In genomic region chr10:94011296-94011695, GRCh38 we compare ENCODE assay signal across 29 cellular contexts. TPM values are rescaled to one million over a fixed set of nuclear protein-coding genes. Genes with fewer than 3 reads are reported as not detected.
"Had no signal": no experiment of that assay in that cellular context is flagged by ENCODE, and none has a peak within 500 bp of the region (broad histone marks: within the 10 kb centered on the region; RNA-seq: fewer than 3 reads in every experiment).

No MANE protein-coding gene starts in this region.

- H3K27me3 ChIP-seq: adrenal gland, body of pancreas, heart left ventricle had no signal

- H3K9me3 ChIP-seq: adrenal gland, body of pancreas, heart left ventricle had no signal

- H3K36me3 ChIP-seq: adrenal gland, heart left ventricle had no signal

- DNase-seq: activated CD4-positive, alpha-beta memory T cell treated with anti-CD3 and anti-CD28 coated beads for 36 hours; activated CD4-positive, alpha-beta T cell treated with anti-CD3 and anti-CD28 coated beads for 36 hours; activated CD4-positive, alpha-beta T cell treated with anti-CD3 and anti-CD28 coated beads, Interleukin-2, amount 10 ng/mL, durations not matched to agents 24 days and 14 days; activated CD4-positive, CD25-positive, alpha-beta regulatory T cell; activated CD4-positive, CD25-positive, alpha-beta regulatory T cell treated with anti-CD3 and anti-CD28 coated beads, Interleukin-2, amount 50 U/mL, for 72 hours; activated CD8-positive, alpha-beta memory T cell treated with anti-CD3 and anti-CD28 coated beads, Interleukin-2, amount 10 ng/mL, durations not matched to agents 7 days and 5 days; activated CD8-positive, alpha-beta memory T cell treated with anti-CD3 and anti-CD28 coated beads, Interleukin-2, amount 50 U/mL, for 4 hours; activated CD8-positive, alpha-beta T cell treated with anti-CD3 and anti-CD28 coated beads, Interleukin-2, amount 10 ng/mL, durations not matched to agents 7 days and 5 days; activated effector memory CD4-positive, alpha-beta T cell treated with anti-CD3 and anti-CD28 coated beads, Interleukin-2, amount 50 U/mL, for 16 hours; activated naive CD4-positive, alpha-beta T cell treated with anti-CD3 and anti-CD28 coated beads for 36 hours; activated naive CD8-positive, alpha-beta T cell treated with anti-CD3 and anti-CD28 coated beads for 36 hours; activated naive CD8-positive, alpha-beta T cell treated with anti-CD3 and anti-CD28 coated beads, Interleukin-2, amount 50 U/mL, for 24 hours; activated T-cell treated with anti-CD3 and anti-CD28 coated beads, Interleukin-2, amount 50 U/mL, for 1 hour; activated T-cell treated with anti-CD3 and anti-CD28 coated beads, Interleukin-2, amount 50 U/mL, for 48 hours; adrenal gland; amygdala; aorta; body of pancreas; dorsolateral prefrontal cortex; effector memory CD4-positive, alpha-beta T cell; endodermal cell; foreskin fibroblast; glutamatergic neuron; heart left ventricle; T-helper 2 cell had no signal

- ATAC-seq: activated CD4-positive, alpha-beta T cell treated with anti-CD3 and anti-CD28 coated beads for 36 hours; activated CD8-positive, alpha-beta memory T cell treated with anti-CD3 and anti-CD28 coated beads, Interleukin-2, amount 10 ng/mL, durations not matched to agents 7 days and 5 days; activated CD8-positive, alpha-beta T cell treated with anti-CD3 and anti-CD28 coated beads, Interleukin-2, amount 10 ng/mL, durations not matched to agents 7 days and 5 days; activated naive CD8-positive, alpha-beta T cell treated with anti-CD3 and anti-CD28 coated beads, Interleukin-2, amount 50 U/mL, for 24 hours; body of pancreas; esophagus mucosa; heart left ventricle had no signal

- H3K4me1 ChIP-seq: adrenal gland had no signal

- H3K4me3 ChIP-seq: adrenal gland, body of pancreas, coronary artery, dorsolateral prefrontal cortex, heart left ventricle had no signal

- H3K27ac ChIP-seq: adrenal gland, body of pancreas, coronary artery, dorsolateral prefrontal cortex, heart left ventricle had no signal

- FAIRE-seq: frontal cortex had no signal

RNA-seq across cellular contexts. Expression of gene PLCE1, which starts 17.6 kb away (rescaled TPM):
- total RNA-seq: activated CD4-positive, alpha-beta T cell treated with anti-CD3 and anti-CD28 coated beads, Interleukin-2, amount 10 ng/mL, durations not matched to agents 24 days and 14 days; activated CD8-positive, alpha-beta T cell treated with anti-CD3 and anti-CD28 coated beads, Interleukin-2, amount 10 ng/mL, durations not matched to agents 7 days and 5 days; activated naive CD8-positive, alpha-beta T cell treated with anti-CD3 and anti-CD28 coated beads for 36 hours; activated T-helper 1 cell treated with anti-CD3 and anti-CD28 coated beads, Interleukin-12 subunit alpha, Interleukin-12 subunit beta, Interleukin-2, Interleukin-4 antibody, amounts not matched to agents 30 ng/mL and 10 ng/mL and 1 ng/mL, durations not matched to agents 14 hours and 24 hours and 36 hours had no signal
